In the genomic region with DNA sequence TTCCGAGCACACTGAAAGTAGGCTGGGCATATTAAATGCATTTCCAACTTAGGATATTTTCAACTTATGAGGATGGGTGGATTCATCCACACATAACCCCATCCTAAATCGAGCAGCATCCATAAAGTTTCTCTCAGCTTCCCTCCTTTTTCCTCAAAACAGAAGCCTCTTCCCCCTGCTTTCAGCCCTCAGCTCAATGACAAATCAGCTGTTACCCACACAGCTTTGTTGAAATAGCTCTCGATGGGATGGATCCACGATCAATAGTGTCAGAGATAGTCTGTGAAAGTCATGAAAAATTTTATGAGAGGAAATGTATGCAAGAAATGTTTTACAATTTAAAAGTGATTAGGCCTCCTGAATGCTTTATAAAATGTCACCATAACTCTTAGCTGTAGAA, we compare ENCODE assay signal across 14 cellular contexts. TPM values are rescaled to one million over a fixed set of nuclear protein-coding genes. Genes with fewer than 3 reads are reported as not detected.
A peak's percentile ranks its signal among the peaks of the same experiment; 100 is the strongest.
DNase-seq lines count a peak whose midpoint lies in the region; ATAC-seq and TF ChIP-seq lines count a peak whose summit lies in the region.
"Had no signal": no experiment of that assay in that cellular context is flagged by ENCODE, and none has a peak within 500 bp of the region (broad histone marks: within the 10 kb centered on the region; RNA-seq: fewer than 3 reads in every experiment).

No MANE protein-coding gene starts in this region.

- no peaks in the 10 kb centered on the region for H3K27me3 ChIP-seq in MM.1S (replicated peaks; ENCODE audit: insufficient read depth, low read length)
- H3K27me3 ChIP-seq: thyroid gland had no signal

- TF ChIP-seq CTCF in MM.1S (IDR thresholded peaks at IDR 0.05; ENCODE audit: low read length) (no peak), brain (conservative IDR thresholded peaks at IDR 0.05) (no peak), osteocyte (IDR thresholded peaks at IDR 0.05) (no peak), mucosa of descending colon (IDR thresholded peaks at IDR 0.05) (no peak)

- no peak overlapping the region for H3K4me3 ChIP-seq in MM.1S (ENCODE audit: low read length)
- no peak overlapping the region for H3K4me3 ChIP-seq in mucosa of descending colon
- H3K4me3 ChIP-seq: thyroid gland had no signal

- no peaks in the 10 kb centered on the region; the same call in 1 of the 2 replicates for H4K20me1 ChIP-seq in MM.1S (ENCODE audit: insufficient read depth, low read length)

- H3K4me2 ChIP-seq in MM.1S (ENCODE audit: low read depth, low read length), result peak overlapping the region; percentile 82; the same call in 1 of the 2 replicates

- peak overlapping the region; percentile 80 for H3K4me3 Mint-ChIP-seq in activated naive CD4-positive, alpha-beta T cell treated with anti-CD3 and anti-CD28 coated beads for 36 hours
- H3K4me3 Mint-ChIP-seq in brain (peak overlapping the region in 4 of 5 experiments; percentile 91 to 94 (median 93)), osteocyte (ENCODE audit: unreplicated experiment) (peak overlapping the region; percentile 84)

- H3K9me3 ChIP-seq in MM.1S (replicated peaks; ENCODE audit: insufficient read depth, low read length), result no peaks in the 10 kb centered on the region
- no peaks in the 10 kb centered on the region for H3K9me3 ChIP-seq in mucosa of descending colon
- H3K9me3 ChIP-seq: thyroid gland had no signal

- intact Hi-C loops in activated naive CD4-positive, alpha-beta T cell treated with anti-CD3 and anti-CD28 coated beads for 36 hours (cut with micrococcal nuclease), result no loop called here
- intact Hi-C loops in mucosa of descending colon (cut with DNase I, micrococcal nuclease), result no loop called here

- peaks cover 8% of the 10 kb centered on the region; the same call in 1 of the 2 replicates for H3K4me1 ChIP-seq in MM.1S (ENCODE audit: low read length)
- peaks cover 5% of the 10 kb centered on the region for H3K4me1 ChIP-seq in mucosa of descending colon (ENCODE audit: low read depth)

- H3K9me2 ChIP-seq in MM.1S (replicated peaks; ENCODE audit: insufficient read depth, low read length), result no peaks in the 10 kb centered on the region

- H3K79me2 ChIP-seq in MM.1S (ENCODE audit: low read length), result peaks cover 67% of the 10 kb centered on the region

- no peak overlapping the region for H3K27ac ChIP-seq in MM.1S (ENCODE audit: low read length)
- H3K27ac ChIP-seq: thyroid gland had no signal

- no peaks in the 10 kb centered on the region for H3K36me3 ChIP-seq in MM.1S (replicated peaks; ENCODE audit: insufficient read depth, low read length)
- H3K36me3 ChIP-seq in mucosa of descending colon (ENCODE audit: low read depth), result no peaks in the 10 kb centered on the region

- H3F3A ChIP-seq in MM.1S (ENCODE audit: insufficient read depth, low read length), result peaks cover 7% of the 10 kb centered on the region; the same call in 1 of the 2 replicates

- H3K9me3 Mint-ChIP-seq in activated naive CD4-positive, alpha-beta T cell treated with anti-CD3 and anti-CD28 coated beads for 36 hours, result no peaks in the 10 kb centered on the region
- H3K9me3 Mint-ChIP-seq in brain, result no peaks in the 10 kb centered on the region
- H3K9me3 Mint-ChIP-seq in osteocyte (ENCODE audit: unreplicated experiment), result no peaks in the 10 kb centered on the region

- H3K27ac Mint-ChIP-seq in activated naive CD4-positive, alpha-beta T cell treated with anti-CD3 and anti-CD28 coated beads for 36 hours, result no peak overlapping the region
- H3K27ac Mint-ChIP-seq in brain (peak overlapping the region in 3 of 5 experiments; percentile 32 to 77 (median 64)), osteocyte (ENCODE audit: unreplicated experiment) (no peak overlapping the region)

- no peaks in the 10 kb centered on the region for H3K27me3 Mint-ChIP-seq in activated naive CD4-positive, alpha-beta T cell treated with anti-CD3 and anti-CD28 coated beads for 36 hours (ENCODE audit: low read depth)
- H3K27me3 Mint-ChIP-seq in brain (peaks cover 5% of the 10 kb centered on the region), osteocyte (ENCODE audit: unreplicated experiment) (no peaks in the 10 kb centered on the region)

- no peak overlapping the region for H3K9ac ChIP-seq in MM.1S (ENCODE audit: low read length)

- H2AFZ ChIP-seq in MM.1S (ENCODE audit: low read length), result no peak overlapping the region

- peaks cover 37% of the 10 kb centered on the region for H3K4me1 Mint-ChIP-seq in activated naive CD4-positive, alpha-beta T cell treated with anti-CD3 and anti-CD28 coated beads for 36 hours (ENCODE audit: low read depth)
- H3K4me1 Mint-ChIP-seq in brain (peaks cover 34% of the 10 kb centered on the region), osteocyte (ENCODE audit: unreplicated experiment) (peaks cover 20% of the 10 kb centered on the region)

- peaks cover 22% of the 10 kb centered on the region for H3K36me3 Mint-ChIP-seq in activated naive CD4-positive, alpha-beta T cell treated with anti-CD3 and anti-CD28 coated beads for 36 hours (ENCODE audit: low read depth)
- H3K36me3 Mint-ChIP-seq in brain (peaks cover 11% of the 10 kb centered on the region), osteocyte (ENCODE audit: unreplicated experiment) (peaks cover 5% of the 10 kb centered on the region)

- CTCF ChIA-PET in activated naive CD4-positive, alpha-beta T cell treated with anti-CD3 and anti-CD28 coated beads for 36 hours (lab: Charles Lee), result interaction anchor here (0.5 to 0.9 kb wide), 2 partner anchors 27 to 105 kb away, joined by 3 to 5 read pairs; partner anchors contain the start of gene C1QBP

- DNase-seq in activated naive CD4-positive, alpha-beta T cell treated with anti-CD3 and anti-CD28 coated beads for 36 hours, result no peak
- no peak for DNase-seq in activated naive CD4-positive, alpha-beta T cell treated with Interleukin-2 at 50 U/mL for 16 hours
- DNase-seq in MM.1S (no peak), osteocyte (ENCODE audit: extremely low spot score, unreplicated experiment) (no peak), mucosa of descending colon (no peak), GF-D8 (lab: John Stamatoyannopoulos, UW) (no peak)
- DNase-seq: activated gamma-delta T cell, AML-193, caudate nucleus, islet precursor cell, NCI-H1105 treated with DMSO at 0.1 percent for 48 hours, thyroid gland had no signal

- no peak for ATAC-seq in mucosa of descending colon
- ATAC-seq in GM21619 (IDR thresholded peaks at IDR 0.05; ENCODE audit: unreplicated experiment), result no peak

RNA-seq across cellular contexts. Expression of gene DHX33, which starts 2.5 kb away (rescaled TPM):
- total RNA-seq in activated naive CD4-positive, alpha-beta T cell treated with anti-CD3 and anti-CD28 coated beads for 36 hours, result 10 to 100 TPM; 15.9 to 17.1 TPM
- polyA plus RNA-seq in brain (ENCODE audit: insufficient read depth, low read depth, low replicate concordance), result 10.9 TPM
- total RNA-seq in osteocyte (17.5 and 18.9 TPM in 2 replicates), mucosa of descending colon (10 to 100 TPM in 1 of 3 donors, 1 to 10 TPM in 2; 9.4 to 12.7 (median 9.7) TPM)

RNA-seq across cellular contexts. Expression of gene DERL2, which starts 19.7 kb away (rescaled TPM):
- 10 to 100 TPM; 40.7 to 46.4 TPM for total RNA-seq in activated naive CD4-positive, alpha-beta T cell treated with anti-CD3 and anti-CD28 coated beads for 36 hours
- polyA plus RNA-seq in brain (ENCODE audit: insufficient read depth, low read depth, low replicate concordance), result 32.7 TPM
- total RNA-seq in osteocyte, result 73.1 and 81.2 TPM in 2 replicates
- total RNA-seq in mucosa of descending colon, result 10 to 100 TPM; 43.9 to 58.5 (median 58.3) TPM

RNA-seq across cellular contexts. Expression of gene MIS12, which starts 20.1 kb away (rescaled TPM):
- 10 to 100 TPM; 37.2 to 37.6 TPM for total RNA-seq in activated naive CD4-positive, alpha-beta T cell treated with anti-CD3 and anti-CD28 coated beads for 36 hours
- polyA plus RNA-seq in brain (ENCODE audit: insufficient read depth, low read depth, low replicate concordance), result 16.9 TPM
- total RNA-seq in osteocyte, result 20.1 and 21.3 TPM in 2 replicates
- total RNA-seq in mucosa of descending colon, result 10 to 100 TPM; 10.2 to 14.3 (median 12.0) TPM

RNA-seq across cellular contexts. Expression of gene C1QBP, which starts 27.3 kb away (rescaled TPM):
- 100 to 1,000 TPM; 435 to 460 TPM for total RNA-seq in activated naive CD4-positive, alpha-beta T cell treated with anti-CD3 and anti-CD28 coated beads for 36 hours
- 146 TPM for polyA plus RNA-seq in brain (ENCODE audit: insufficient read depth, low read depth, low replicate concordance)
- total RNA-seq in osteocyte (83.8 and 86.3 TPM in 2 replicates), mucosa of descending colon (100 to 1,000 TPM in 2 of 3 donors, 10 to 100 TPM in 1; 81.0 to 145 (median 101) TPM)

RNA-seq across cellular contexts. Expression of gene RPAIN, which starts 46.3 kb away (rescaled TPM):
- total RNA-seq in activated naive CD4-positive, alpha-beta T cell treated with anti-CD3 and anti-CD28 coated beads for 36 hours, result 10 to 100 TPM; 64.7 to 68.8 TPM
- 54.7 TPM for polyA plus RNA-seq in brain (ENCODE audit: insufficient read depth, low read depth, low replicate concordance)
- total RNA-seq in osteocyte (58.2 and 58.6 TPM in 2 replicates), mucosa of descending colon (10 to 100 TPM; 29.7 to 34.3 (median 32.1) TPM)

Comparison
In these comparisons a context has a peak if more than half of its experiments do, and no peak if none do; other contexts are left out.
1. H3K27ac Mint-ChIP-seq: peak in brain (3 of 5); none in activated naive CD4-positive, alpha-beta T cell treated with anti-CD3 and anti-CD28 coated beads for 36 hours (single experiment) and osteocyte (single experiment).
2. Peak in every context shown above with its lines, with median percentiles within 50 percentile points of each other: H3K4me3 Mint-ChIP-seq.